12 cellular contexts compared by ENCODE assay signal in genomic region chr9:114590328-114590727, GRCh38. TPM values are rescaled to one million over a fixed set of nuclear protein-coding genes. Genes with fewer than 3 reads are reported as not detected.
DNase-seq lines count a peak whose midpoint lies in the region; TF ChIP-seq lines count a peak whose summit lies in the region.
"Had no signal": no experiment of that assay in that cellular context is flagged by ENCODE, and none has a peak within 500 bp of the region (broad histone marks: within the 10 kb centered on the region; RNA-seq: fewer than 3 reads in every experiment).

No MANE protein-coding gene starts in this region.

- H3K4me1 ChIP-seq in fibroblast of lung (ENCODE audit: control insufficient read depth, extremely low read depth, insufficient read depth, low read length), result peaks cover 2% of the 10 kb centered on the region
- H3K4me1 ChIP-seq in stomach, result peaks cover 45 to 61% (median 52%) of the 10 kb centered on the region in 4 donors
- H3K4me1 ChIP-seq in prostate gland (replicated peaks), result peaks cover 5% of the 10 kb centered on the region
- peaks cover 0 to 59% (median 34%) of the 10 kb centered on the region in 4 donors for H3K4me1 ChIP-seq in tibial nerve

- H3K9me3 ChIP-seq in SU-DHL-6 (ENCODE audit: insufficient read depth, low read length), result no peaks in the 10 kb centered on the region
- H3K9me3 ChIP-seq in fibroblast of lung (ENCODE audit: control insufficient read depth, insufficient read depth, low read depth, low read length), result no peaks in the 10 kb centered on the region
- H3K9me3 ChIP-seq in stomach, result no peaks in the 10 kb centered on the region
- H3K9me3 ChIP-seq in prostate gland, result no peaks in the 10 kb centered on the region
- no peaks in the 10 kb centered on the region for H3K9me3 ChIP-seq in tibial nerve
- H3K9me3 ChIP-seq: lower lobe of right lung, sigmoid colon had no signal

- intact Hi-C loops in stomach (cut with DNase I; ENCODE audit: low total_unique reads), result no loop called here
- intact Hi-C loops in prostate gland (cut with DNase I), result no loop called here

- no peaks in the 10 kb centered on the region for H3K27me3 ChIP-seq in SU-DHL-6 (ENCODE audit: low read length)
- no peaks in the 10 kb centered on the region for H3K27me3 ChIP-seq in fibroblast of lung (ENCODE audit: control insufficient read depth, insufficient read depth, low read length)
- H3K27me3 ChIP-seq in stomach, result no peaks in the 10 kb centered on the region
- H3K27me3 ChIP-seq in prostate gland (replicated peaks; ENCODE audit: insufficient read depth), result no peaks in the 10 kb centered on the region
- no peaks in the 10 kb centered on the region for H3K27me3 ChIP-seq in tibial nerve
- H3K27me3 ChIP-seq: sigmoid colon had no signal

- DNase-seq in activated effector memory CD4-positive, alpha-beta T cell treated with anti-CD3 and anti-CD28 coated beads, Interleukin-2, amount 50 U/mL, for 16 hours, result peak; percentile 46
- DNase-seq in activated effector memory CD4-positive, alpha-beta T cell treated with Interleukin-2 at 50 U/mL for 16 hours, result no peak
- DNase-seq in fibroblast of lung (ENCODE audit: low read depth in 2 of 2), result no peak
- no peak for DNase-seq in stomach
- DNase-seq in prostate gland (ENCODE audit: low spot score), result no peak
- no peak for DNase-seq in tibial nerve (ENCODE audit: low spot score in 2 of 2)
- DNase-seq in GM19238 (ENCODE audit: insufficient read length, low spot score), result no peak
- DNase-seq: lower lobe of right lung; sigmoid colon; stimulated activated naive CD4-positive, alpha-beta T cell had no signal

- H3K27ac ChIP-seq in SU-DHL-6 (ENCODE audit: low read depth, low read length), result no peak overlapping the region
- H3K27ac ChIP-seq in fibroblast of lung (ENCODE audit: insufficient read depth, low read length), result no peak overlapping the region
- H3K27ac ChIP-seq in stomach, result peak overlapping the region in 4 of 5 donors; percentile 51 to 96 (median 94)
- no peak overlapping the region for H3K27ac ChIP-seq in prostate gland
- peak overlapping the region in 1 of 4 donors; percentile 9 for H3K27ac ChIP-seq in tibial nerve
- H3K27ac ChIP-seq: lower lobe of right lung, SK-N-MC had no signal

- TF ChIP-seq POLR2A in stomach (IDR thresholded peaks at IDR 0.05) (no peak), prostate gland (IDR thresholded peaks at IDR 0.05) (no peak), tibial nerve (IDR thresholded peaks at IDR 0.05) (no peak)

- H4K20me1 ChIP-seq in SU-DHL-6 (ENCODE audit: low read depth, low read length) (no peaks in the 10 kb centered on the region; the same call in 1 of the 2 replicates), fibroblast of lung (ENCODE audit: control insufficient read depth, extremely low read depth, insufficient read depth, low read length) (peaks cover 3% of the 10 kb centered on the region)

- 68 to 79% (median 75%) methylated on average over 6 of the region's 6 CpGs for whole genome bisulfite sequencing in stomach, 5 donors
- WGBS in prostate gland, result 83% methylated on average over 6 of the region's 6 CpGs
- 86 to 95% methylated on average over 6 of the region's 6 CpGs for WGBS in tibial nerve, 2 donors

- H3F3A ChIP-seq in SU-DHL-6 (ENCODE audit: insufficient read depth), result peaks cover 9% of the 10 kb centered on the region; the same call in 1 of the 2 replicates

- no peak overlapping the region for H3K9ac ChIP-seq in SU-DHL-6 (ENCODE audit: low read length)
- no peak overlapping the region for H3K9ac ChIP-seq in fibroblast of lung (ENCODE audit: insufficient read depth, low read length)

- H3K4me2 ChIP-seq in SU-DHL-6 (ENCODE audit: low read depth, low read length, poor library complexity, severe bottlenecking) (peak overlapping the region; percentile 56), fibroblast of lung (ENCODE audit: extremely low read depth, insufficient read depth, low read length) (peak overlapping the region; percentile 16)

- TF ChIP-seq EP300 in stomach (IDR thresholded peaks at IDR 0.05) (no peak), tibial nerve (IDR thresholded peaks at IDR 0.05) (no peak)

- no peak for TF ChIP-seq CTCF in SU-DHL-6 (IDR thresholded peaks at IDR 0.05; ENCODE audit: insufficient read depth, low read length, poor library complexity, severe bottlenecking)
- no peak for TF ChIP-seq CTCF in fibroblast of lung (conservative IDR thresholded peaks at IDR 0.05 in 1 of 2, IDR thresholded peaks at IDR 0.05 in 1 of 2; ENCODE audit: low read depth in 1 of 2, low read length in 2 of 2)
- TF ChIP-seq CTCF in stomach (IDR thresholded peaks at IDR 0.05), result no peak
- no peak for TF ChIP-seq CTCF in prostate gland (IDR thresholded peaks at IDR 0.05)
- no peak for TF ChIP-seq CTCF in tibial nerve (IDR thresholded peaks at IDR 0.05)

- no peak overlapping the region for H3K4me3 ChIP-seq in SU-DHL-6 (ENCODE audit: insufficient read depth, low read length, poor library complexity, severe bottlenecking)
- no peak overlapping the region for H3K4me3 ChIP-seq in fibroblast of lung (replicated peaks in 1 of 4; ENCODE audit: control extremely low read depth in 1 of 4, insufficient read depth in 1 of 4, low read depth in 3 of 4, low read length in 4 of 4)
- peak overlapping the region in 2 of 4 donors; percentile 25 to 73 for H3K4me3 ChIP-seq in stomach
- H3K4me3 ChIP-seq in prostate gland, result no peak overlapping the region
- no peak overlapping the region for H3K4me3 ChIP-seq in tibial nerve
- H3K4me3 ChIP-seq: SK-N-MC had no signal

- H2AFZ ChIP-seq in SU-DHL-6 (ENCODE audit: low read depth, low read length, severe bottlenecking), result no peak overlapping the region
- no peak overlapping the region for H2AFZ ChIP-seq in fibroblast of lung (ENCODE audit: low read length)

- no peaks in the 10 kb centered on the region for H3K9me2 ChIP-seq in SU-DHL-6 (replicated peaks; ENCODE audit: insufficient read depth, low read length)

- H3K36me3 ChIP-seq in SU-DHL-6 (ENCODE audit: low read length) (peaks cover 10% of the 10 kb centered on the region), fibroblast of lung (ENCODE audit: control insufficient read depth, insufficient read depth, low read length) (peaks cover 4% of the 10 kb centered on the region), stomach (peaks cover 28 to 30% (median 30%) of the 10 kb centered on the region in 4 donors), prostate gland (no peaks in the 10 kb centered on the region), tibial nerve (peaks cover 0 to 29% (median 5%) of the 10 kb centered on the region in 3 donors)

- H3K79me2 ChIP-seq in SU-DHL-6 (ENCODE audit: insufficient read depth, low read length), result peaks cover 69% of the 10 kb centered on the region
- H3K79me2 ChIP-seq in fibroblast of lung (ENCODE audit: control insufficient read depth, insufficient read depth, low read length), result peaks cover 74% of the 10 kb centered on the region

RNA-seq across cellular contexts. Expression of gene ATP6V1G1, which starts 2.8 kb away (rescaled TPM):
- 102 and 111 TPM in 2 replicates for total RNA-seq in fibroblast of lung
- polyA plus RNA-seq in fibroblast of lung, result 92.7 and 97.6 TPM in 2 replicates
- 71.6 and 72.2 TPM in 2 replicates for polyA plus RNA-seq in fibroblast of lung (2012)
- polyA minus RNA-seq in fibroblast of lung (ENCODE audit: low replicate concordance), result 0.98 and 4.5 TPM in 2 replicates
- total RNA-seq in stomach, result 100 to 1,000 TPM in 3 of 5 donors, 10 to 100 TPM in 2; 27.5 to 259 (median 159) TPM
- polyA plus RNA-seq in stomach, result 100 to 1,000 TPM; 137 to 302 (median 263) TPM
- 100 to 1,000 TPM; 262 to 348 TPM for total RNA-seq in prostate gland
- 100 to 1,000 TPM; 140 to 161 (median 154) TPM for total RNA-seq in tibial nerve

RNA-seq across cellular contexts. Expression of gene TMEM268, which starts 20.8 kb away (rescaled TPM):
- total RNA-seq in fibroblast of lung (5.4 and 7.3 TPM in 2 replicates), stomach (10 to 100 TPM in 2 of 5 donors, 1 to 10 TPM in 3; 4.1 to 33.3 (median 6.2) TPM), prostate gland (10 to 100 TPM; 33.0 to 38.3 TPM), tibial nerve (1 to 10 TPM; 4.8 to 8.4 (median 6.8) TPM)
- polyA plus RNA-seq in fibroblast of lung (5.4 and 7.7 TPM in 2 replicates), stomach (1 to 10 TPM; 3.6 to 4.6 (median 4.1) TPM)
- 2.8 and 4.3 TPM in 2 replicates for polyA plus RNA-seq in fibroblast of lung (2012)
- 9.6 and 14.3 TPM in 2 replicates for polyA minus RNA-seq in fibroblast of lung (ENCODE audit: low replicate concordance)

Comparison
In these comparisons a context has a peak if more than half of its experiments do, and no peak if none do; other contexts are left out.
1. H3K27ac ChIP-seq: peak in stomach (4 of 5); none in SU-DHL-6 (single experiment), fibroblast of lung (single experiment) and prostate gland (0 of 2).